ENCODE assay signal across 24 cellular contexts in genomic region chr4:42296196-42296595, GRCh38.
A peak's percentile ranks its signal among the peaks of the same experiment; 100 is the strongest.
DNase-seq lines count a peak whose midpoint lies in the region; ATAC-seq, FAIRE-seq and TF ChIP-seq lines count a peak whose summit lies in the region.
"Had no signal": no experiment of that assay in that cellular context is flagged by ENCODE, and none has a peak within 500 bp of the region (broad histone marks: within the 10 kb centered on the region; RNA-seq: fewer than 3 reads in every experiment).

No MANE protein-coding gene starts in this region.

- H3K27me3 Mint-ChIP-seq in activated T-helper 1 cell treated with anti-CD3 and anti-CD28 coated beads, Interleukin-12 subunit alpha, Interleukin-12 subunit beta, Interleukin-2, Interleukin-4 antibody, amounts not matched to agents 30 ng/mL and 10 ng/mL and 1 ng/mL, durations not matched to agents 14 hours and 24 hours and 36 hours (ENCODE audit: insufficient read depth): peaks cover 7% of the 10 kb centered on the region

- DNase-seq in GM13977 (ENCODE audit: low spot score): no peak
- peak; percentile 12 for DNase-seq in OCI-M1 (lab: John Stamatoyannopoulos, UW)
- peak; percentile 3 for DNase-seq in fibroblast of mammary gland (ENCODE audit: low read depth)
- no peak for DNase-seq in activated T-helper 1 cell treated with anti-CD3 and anti-CD28 coated beads, Interleukin-12 subunit alpha, Interleukin-12 subunit beta, Interleukin-2, Interleukin-4 antibody, amounts not matched to agents 30 ng/mL and 10 ng/mL and 1 ng/mL, durations not matched to agents 14 hours and 24 hours and 36 hours (ENCODE audit: low spot score)
- DNase-seq in gastrocnemius medialis: no peak
- DNase-seq in D721Med (ENCODE audit: insufficient read length, low spot score): no peak
- DNase-seq: activated CD8-positive, alpha-beta memory T cell treated with anti-CD3 and anti-CD28 coated beads for 24 hours; activated T-cell treated with anti-CD3 and anti-CD28 coated beads, Interleukin-2, amount 50 U/mL, for 48 hours; DMS79 treated with DMSO at 0.1 percent for 48 hours; effector CD8-positive, alpha-beta T cell; glutamatergic neuron; HCEC 1CT; mesenchymal stem cell; NCI-H1105; NCI-H2081; NK-92 treated with Interleukin-12 subunit alpha and Interleukin-12 subunit beta, amount 100 ng/mL, for 24 hours; nucleus accumbens; stimulated activated CD8-positive, alpha-beta memory T cell treated with anti-CD3 and anti-CD28 coated beads, Interleukin-4, amount 100 ng/mL, for 48 hours; T-helper 9 cell had no signal

- no peak overlapping the region for H3K4me3 Mint-ChIP-seq in activated T-helper 1 cell treated with anti-CD3 and anti-CD28 coated beads, Interleukin-12 subunit alpha, Interleukin-12 subunit beta, Interleukin-2, Interleukin-4 antibody, amounts not matched to agents 30 ng/mL and 10 ng/mL and 1 ng/mL, durations not matched to agents 14 hours and 24 hours and 36 hours

- TF ChIP-seq CTCF in GM13977 (IDR thresholded peaks at IDR 0.05; ENCODE audit: extremely low read depth, insufficient read depth, missing control alignments) (peak; percentile 13), fibroblast of mammary gland (conservative IDR thresholded peaks at IDR 0.05; ENCODE audit: control insufficient read depth, insufficient read depth, low read depth, low read length) (no peak), gastrocnemius medialis (IDR thresholded peaks at IDR 0.05 in 4 of 5, conservative IDR thresholded peaks at IDR 0.05 in 1 of 5) (no peak), D721Med (IDR thresholded peaks at IDR 0.05; ENCODE audit: insufficient read depth, missing control alignments) (no peak)

- no peak overlapping the region for H3K4me3 ChIP-seq in fibroblast of mammary gland (ENCODE audit: control insufficient read depth, low read depth, low read length)
- H3K4me3 ChIP-seq in gastrocnemius medialis: no peak overlapping the region

- no peaks in the 10 kb centered on the region for H3K36me3 ChIP-seq in gastrocnemius medialis

- TF ChIP-seq POLR2A in gastrocnemius medialis (IDR thresholded peaks at IDR 0.05): no peak

- peak; percentile 61 for ATAC-seq in HG02759 (IDR thresholded peaks at IDR 0.05; ENCODE audit: unreplicated experiment)
- no peak for ATAC-seq in gastrocnemius medialis
- no peak for ATAC-seq in GM19035 (IDR thresholded peaks at IDR 0.05; ENCODE audit: unreplicated experiment)
- ATAC-seq: activated naive CD4-positive, alpha-beta T cell treated with anti-CD3 and anti-CD28 coated beads, Interleukin-2, amount 50 U/mL, for 72 hours; esophagus mucosa had no signal

- no peaks in the 10 kb centered on the region for H3K9me3 ChIP-seq in gastrocnemius medialis

- H3K4me1 ChIP-seq in gastrocnemius medialis: no peaks in the 10 kb centered on the region

- no peak for FAIRE-seq in D721Med (lab: Jason Lieb, UNC)

- no peaks in the 10 kb centered on the region for H3K27me3 ChIP-seq in gastrocnemius medialis

- H3K9me3 Mint-ChIP-seq in activated T-helper 1 cell treated with anti-CD3 and anti-CD28 coated beads, Interleukin-12 subunit alpha, Interleukin-12 subunit beta, Interleukin-2, Interleukin-4 antibody, amounts not matched to agents 30 ng/mL and 10 ng/mL and 1 ng/mL, durations not matched to agents 14 hours and 24 hours and 36 hours: no peaks in the 10 kb centered on the region
- H3K9me3 Mint-ChIP-seq: activated naive CD4-positive, alpha-beta T cell treated with anti-CD3 and anti-CD28 coated beads, Interleukin-2, amount 50 U/mL, for 72 hours had no signal

- H3K4me1 Mint-ChIP-seq in activated T-helper 1 cell treated with anti-CD3 and anti-CD28 coated beads, Interleukin-12 subunit alpha, Interleukin-12 subunit beta, Interleukin-2, Interleukin-4 antibody, amounts not matched to agents 30 ng/mL and 10 ng/mL and 1 ng/mL, durations not matched to agents 14 hours and 24 hours and 36 hours (ENCODE audit: low read depth): no peaks in the 10 kb centered on the region

- no peaks in the 10 kb centered on the region for H3K36me3 Mint-ChIP-seq in activated T-helper 1 cell treated with anti-CD3 and anti-CD28 coated beads, Interleukin-12 subunit alpha, Interleukin-12 subunit beta, Interleukin-2, Interleukin-4 antibody, amounts not matched to agents 30 ng/mL and 10 ng/mL and 1 ng/mL, durations not matched to agents 14 hours and 24 hours and 36 hours (ENCODE audit: low read depth)
- H3K36me3 Mint-ChIP-seq: activated naive CD4-positive, alpha-beta T cell treated with anti-CD3 and anti-CD28 coated beads, Interleukin-2, amount 50 U/mL, for 72 hours had no signal

- in situ Hi-C loops in GM13977 (cut with MboI; ENCODE audit: low pct_unique_long_range_greater_than_20kb, low sequenced_read_pairs, unreplicated experiment): loop anchor here (25.0 kb wide), 1 partner anchor 216 kb away; no protein-coding TSS in a partner anchor
- in situ Hi-C loops in gastrocnemius medialis (cut with MboI; ENCODE audit: low sequenced_read_pairs in 4 of 4): no loop called here

- intact Hi-C loops in activated T-helper 1 cell treated with anti-CD3 and anti-CD28 coated beads, Interleukin-12 subunit alpha, Interleukin-12 subunit beta, Interleukin-2, Interleukin-4 antibody, amounts not matched to agents 30 ng/mL and 10 ng/mL and 1 ng/mL, durations not matched to agents 14 hours and 24 hours and 36 hours (cut with micrococcal nuclease): no loop called here
- intact Hi-C loops in gastrocnemius medialis (cut with DNase I; ENCODE audit: low total_unique reads): no loop called here

- H3K27ac Mint-ChIP-seq in activated T-helper 1 cell treated with anti-CD3 and anti-CD28 coated beads, Interleukin-12 subunit alpha, Interleukin-12 subunit beta, Interleukin-2, Interleukin-4 antibody, amounts not matched to agents 30 ng/mL and 10 ng/mL and 1 ng/mL, durations not matched to agents 14 hours and 24 hours and 36 hours: no peak overlapping the region
- H3K27ac Mint-ChIP-seq: activated naive CD4-positive, alpha-beta T cell treated with anti-CD3 and anti-CD28 coated beads, Interleukin-2, amount 50 U/mL, for 72 hours had no signal

- no peak overlapping the region for H3K27ac ChIP-seq in gastrocnemius medialis
- H3K27ac ChIP-seq: KMS-11 had no signal

Comparison
In these comparisons a context has a peak if more than half of its experiments do, and no peak if none do; other contexts are left out.
1. DNase-seq: peak in OCI-M1 (single experiment) and fibroblast of mammary gland (single experiment); none in GM13977 (single experiment), activated T-helper 1 cell treated with anti-CD3 and anti-CD28 coated beads, Interleukin-12 subunit alpha, Interleukin-12 subunit beta, Interleukin-2, Interleukin-4 antibody, amounts not matched to agents 30 ng/mL and 10 ng/mL and 1 ng/mL, durations not matched to agents 14 hours and 24 hours and 36 hours (single experiment), gastrocnemius medialis (0 of 2) and D721Med (single experiment).